ENCODE assay signal across 9 cellular contexts in genomic region chr12:53051881-53052412, GRCh38. TPM values are rescaled to one million over a fixed set of nuclear protein-coding genes. Genes with fewer than 3 reads are reported as not detected.
DNase-seq lines count a peak whose midpoint lies in the region; ATAC-seq and TF ChIP-seq lines count a peak whose summit lies in the region.
"Had no signal": no experiment of that assay in that cellular context is flagged by ENCODE, and none has a peak within 500 bp of the region (broad histone marks: within the 10 kb centered on the region; RNA-seq: fewer than 3 reads in every experiment).

No MANE protein-coding gene starts in this region.

- POLR2A ChIA-PET in activated CD4-positive, alpha-beta memory T cell treated with anti-CD3 and anti-CD28 coated beads for 36 hours (lab: Charles Lee) = interaction anchor here (0.9 kb wide), 1 partner anchor 8 kb away, joined by 3 read pairs; no protein-coding TSS in a partner anchor

- peak overlapping the region; percentile 75 to 84 for H3K4me3 ChIP-seq in ascending aorta
- peak overlapping the region; percentile 87 for H3K4me3 ChIP-seq in left ventricle myocardium inferior
- H3K4me3 ChIP-seq in sigmoid colon = peak overlapping the region; percentile 51 to 74 (median 61)

- H3K4me3 Mint-ChIP-seq in activated CD4-positive, alpha-beta memory T cell treated with anti-CD3 and anti-CD28 coated beads for 36 hours = no peak overlapping the region

- TF ChIP-seq POLR2A in sigmoid colon (IDR thresholded peaks at IDR 0.05) = no peak

- H3K9me3 ChIP-seq in ascending aorta (no peaks in the 10 kb centered on the region), left ventricle myocardium inferior (replicated peaks) (no peaks in the 10 kb centered on the region), sigmoid colon (no peaks in the 10 kb centered on the region)

- TF ChIP-seq EP300 in sigmoid colon (IDR thresholded peaks at IDR 0.05) = no peak

- intact Hi-C loops in ascending aorta (cut with DNase I) = no loop called here
- intact Hi-C loops in left ventricle myocardium inferior (cut with micrococcal nuclease) = no loop called here
- intact Hi-C loops in sigmoid colon (cut with DNase I) = loop anchor here (5.0 kb wide), 1 partner anchor 450 kb away; the partner anchor contains the start of gene TARBP2
- intact Hi-C loops in activated CD4-positive, alpha-beta memory T cell treated with anti-CD3 and anti-CD28 coated beads for 36 hours (cut with micrococcal nuclease) = no loop called here

- H3K27me3 ChIP-seq in ascending aorta (no peaks in the 10 kb centered on the region), left ventricle myocardium inferior (ENCODE audit: low read depth) (no peaks in the 10 kb centered on the region), sigmoid colon (no peaks in the 10 kb centered on the region)

- peaks cover 3 to 48% of the 10 kb centered on the region in 2 donors for H3K4me1 ChIP-seq in ascending aorta
- H3K4me1 ChIP-seq in left ventricle myocardium inferior = peaks cover 95% of the 10 kb centered on the region
- peaks cover 0 to 82% (median 77%) of the 10 kb centered on the region in 4 donors for H3K4me1 ChIP-seq in sigmoid colon

- H3K27ac Mint-ChIP-seq in activated CD4-positive, alpha-beta memory T cell treated with anti-CD3 and anti-CD28 coated beads for 36 hours = no peak overlapping the region

- H3K36me3 Mint-ChIP-seq in activated CD4-positive, alpha-beta memory T cell treated with anti-CD3 and anti-CD28 coated beads for 36 hours = no peaks in the 10 kb centered on the region

- 53 to 73% methylated on average over 7 of the region's 7 CpGs for WGBS in sigmoid colon, 2 donors

- ATAC-seq in GM18909 (IDR thresholded peaks at IDR 0.05; ENCODE audit: poor library complexity, unreplicated experiment) (no peak), HG03039 (IDR thresholded peaks at IDR 0.05; ENCODE audit: unreplicated experiment) (no peak)

- no peaks in the 10 kb centered on the region for H3K27me3 Mint-ChIP-seq in activated CD4-positive, alpha-beta memory T cell treated with anti-CD3 and anti-CD28 coated beads for 36 hours

- DNase-seq in Ammon's horn (ENCODE audit: low spot score) (peak; percentile 16), ascending aorta (ENCODE audit: low spot score in 2 of 2) (no peak), left ventricle myocardium inferior (no peak), sigmoid colon (peak; percentile 72), globus pallidus (ENCODE audit: low spot score) (no peak)
- DNase-seq in activated CD4-positive, alpha-beta memory T cell treated with anti-CD3 and anti-CD28 coated beads for 36 hours = no peak

- TF ChIP-seq CTCF in ascending aorta (IDR thresholded peaks at IDR 0.05) = no peak
- TF ChIP-seq CTCF in left ventricle myocardium inferior (IDR thresholded peaks at IDR 0.05; ENCODE audit: borderline replicate concordance) = no peak
- no peak for TF ChIP-seq CTCF in sigmoid colon (IDR thresholded peaks at IDR 0.05)

- no peaks in the 10 kb centered on the region for H3K9me3 Mint-ChIP-seq in activated CD4-positive, alpha-beta memory T cell treated with anti-CD3 and anti-CD28 coated beads for 36 hours

- H3K4me1 Mint-ChIP-seq in activated CD4-positive, alpha-beta memory T cell treated with anti-CD3 and anti-CD28 coated beads for 36 hours (ENCODE audit: low read depth) = peaks cover 22% of the 10 kb centered on the region

- H3K36me3 ChIP-seq in ascending aorta (peaks cover 14 to 32% of the 10 kb centered on the region in 2 donors), left ventricle myocardium inferior (peaks cover 34% of the 10 kb centered on the region), sigmoid colon (peaks cover 0 to 28% (median 0%) of the 10 kb centered on the region in 4 donors)

- H3K27ac ChIP-seq in ascending aorta (peak overlapping the region; percentile 98 to 99), left ventricle myocardium inferior (replicated peaks) (peak overlapping the region; percentile 100), sigmoid colon (peak overlapping the region; percentile 97 to 100 (median 98))
- H3K27ac ChIP-seq: KMS-11 had no signal

- CTCF ChIA-PET in activated CD4-positive, alpha-beta memory T cell treated with anti-CD3 and anti-CD28 coated beads for 36 hours (lab: Charles Lee) = interaction anchor here (0.8 to 1.6 kb wide), 2 partner anchors 14 kb away, joined by 4 to 11 read pairs; no protein-coding TSS in a partner anchor

RNA-seq across cellular contexts. Expression of gene TNS2, which starts 2.1 kb away (rescaled TPM):
- total RNA-seq in ascending aorta (608 TPM), left ventricle myocardium inferior (109 TPM), sigmoid colon (100 to 1,000 TPM; 109 to 117 (median 113) TPM)
- polyA plus RNA-seq in sigmoid colon = 10 to 100 TPM; 12.5 to 60.1 (median 47.4) TPM
- total RNA-seq in activated CD4-positive, alpha-beta memory T cell treated with anti-CD3 and anti-CD28 coated beads for 36 hours = 1 to 10 TPM; 1.8 to 2.4 TPM

RNA-seq across cellular contexts. Expression of gene SPRYD3, which starts 27.2 kb away (rescaled TPM):
- total RNA-seq in ascending aorta (48.6 TPM), left ventricle myocardium inferior (49.1 TPM), sigmoid colon (10 to 100 TPM; 31.9 to 41.4 (median 35.7) TPM)
- 10 to 100 TPM; 20.1 to 33.4 (median 27.0) TPM for polyA plus RNA-seq in sigmoid colon
- total RNA-seq in activated CD4-positive, alpha-beta memory T cell treated with anti-CD3 and anti-CD28 coated beads for 36 hours = 10 to 100 TPM; 32.8 to 35.4 TPM

RNA-seq across cellular contexts. Expression of gene IGFBP6, which starts 45.5 kb away (rescaled TPM):
- total RNA-seq in ascending aorta (1,664 TPM), left ventricle myocardium inferior (53.0 TPM), sigmoid colon (100 to 1,000 TPM; 127 to 444 (median 384) TPM)
- polyA plus RNA-seq in sigmoid colon = 100 to 1,000 TPM in 1 of 3 donors, 10 to 100 TPM in 1, 1 to 10 TPM in 1; 3.0 to 133 (median 35.9) TPM
- total RNA-seq in activated CD4-positive, alpha-beta memory T cell treated with anti-CD3 and anti-CD28 coated beads for 36 hours = 1 to 10 TPM; 4.1 to 4.9 TPM

RNA-seq across cellular contexts. Expression of gene EIF4B, which starts 45.7 kb away (rescaled TPM):
- total RNA-seq in ascending aorta (181 TPM), left ventricle myocardium inferior (390 TPM), sigmoid colon (100 to 1,000 TPM; 475 to 575 (median 524) TPM)
- polyA plus RNA-seq in sigmoid colon = 100 to 1,000 TPM; 136 to 233 (median 218) TPM
- 100 to 1,000 TPM; 686 to 718 TPM for total RNA-seq in activated CD4-positive, alpha-beta memory T cell treated with anti-CD3 and anti-CD28 coated beads for 36 hours

RNA-seq across cellular contexts. Expression of gene SOAT2, which starts 51.3 kb away (rescaled TPM):
- total RNA-seq in ascending aorta (not detected), left ventricle myocardium inferior (not detected), sigmoid colon (under 1 TPM in 2 of 4 donors, not detected in 2; 0.41 to 0.55 TPM)
- under 1 TPM in 1 of 3 donors, not detected in 2; 0.09 TPM for polyA plus RNA-seq in sigmoid colon
- total RNA-seq in activated CD4-positive, alpha-beta memory T cell treated with anti-CD3 and anti-CD28 coated beads for 36 hours = 1 to 10 TPM; 1.1 to 1.5 TPM

Comparison
In these comparisons a context has a peak if more than half of its experiments do, and no peak if none do; other contexts are left out.
1. DNase-seq: peak in Ammon's horn (single experiment) and sigmoid colon (single experiment); none in ascending aorta (0 of 2), left ventricle myocardium inferior (single experiment), globus pallidus (single experiment) and activated CD4-positive, alpha-beta memory T cell treated with anti-CD3 and anti-CD28 coated beads for 36 hours (single experiment).
2. RNA of gene TNS2, which starts 2.1 kb away (total RNA-seq): 608 TPM in ascending aorta (single experiment), 109 to 117 TPM in sigmoid colon and 109 TPM in left ventricle myocardium inferior (single experiment); 1.8 to 2.4 TPM in activated CD4-positive, alpha-beta memory T cell treated with anti-CD3 and anti-CD28 coated beads for 36 hours; every median in the first group is over 10 times any median in the second.
3. Peak in every context shown above with its lines, with median percentiles within 50 percentile points of each other: H3K27ac ChIP-seq and H3K4me3 ChIP-seq.